In genomic region chr16:9772526-9772925, GRCh38 we compare ENCODE assay signal across 26 cellular contexts.
"Had no signal": no experiment of that assay in that cellular context is flagged by ENCODE, and none has a peak within 500 bp of the region (broad histone marks: within the 10 kb centered on the region; RNA-seq: fewer than 3 reads in every experiment).

No MANE protein-coding gene starts in this region.

- H3K27ac ChIP-seq: adrenal gland, body of pancreas, colonic mucosa, epithelial cell of prostate, esophagus squamous epithelium had no signal

- H3K27me3 ChIP-seq: adrenal gland, body of pancreas, colonic mucosa, esophagus squamous epithelium had no signal

- DNase-seq: activated CD4-positive, alpha-beta memory T cell treated with anti-CD3 and anti-CD28 coated beads for 36 hours; activated CD4-positive, alpha-beta T cell treated with anti-CD3 and anti-CD28 coated beads for 36 hours; activated CD4-positive, alpha-beta T cell treated with anti-CD3 and anti-CD28 coated beads, Interleukin-2, amount 10 ng/mL, durations not matched to agents 24 days and 14 days; activated CD4-positive, CD25-positive, alpha-beta regulatory T cell; activated CD4-positive, CD25-positive, alpha-beta regulatory T cell treated with anti-CD3 and anti-CD28 coated beads, Interleukin-2, amount 50 U/mL, for 72 hours; activated CD8-positive, alpha-beta memory T cell treated with anti-CD3 and anti-CD28 coated beads, Interleukin-2, amount 10 ng/mL, durations not matched to agents 7 days and 5 days; activated CD8-positive, alpha-beta memory T cell treated with anti-CD3 and anti-CD28 coated beads, Interleukin-2, amount 50 U/mL, for 4 hours; activated CD8-positive, alpha-beta T cell treated with anti-CD3 and anti-CD28 coated beads, Interleukin-2, amount 10 ng/mL, durations not matched to agents 7 days and 5 days; activated effector memory CD4-positive, alpha-beta T cell treated with anti-CD3 and anti-CD28 coated beads, Interleukin-2, amount 50 U/mL, for 16 hours; activated naive CD4-positive, alpha-beta T cell treated with anti-CD3 and anti-CD28 coated beads for 36 hours; activated naive CD8-positive, alpha-beta T cell treated with anti-CD3 and anti-CD28 coated beads for 36 hours; activated naive CD8-positive, alpha-beta T cell treated with anti-CD3 and anti-CD28 coated beads, Interleukin-2, amount 50 U/mL, for 24 hours; activated T-cell treated with anti-CD3 and anti-CD28 coated beads, Interleukin-2, amount 50 U/mL, for 1 hour; activated T-cell treated with anti-CD3 and anti-CD28 coated beads, Interleukin-2, amount 50 U/mL, for 48 hours; adrenal gland; amygdala; aorta; body of pancreas; caudate nucleus; colonic mucosa; effector CD8-positive, alpha-beta T cell; esophagus squamous epithelium; foreskin fibroblast; head of caudate nucleus; T-helper 2 cell had no signal

- H3K4me3 ChIP-seq: adrenal gland, body of pancreas, colonic mucosa, esophagus squamous epithelium had no signal

- H3K36me3 ChIP-seq: adrenal gland, colonic mucosa, esophagus squamous epithelium had no signal

- ATAC-seq: activated CD4-positive, alpha-beta T cell treated with anti-CD3 and anti-CD28 coated beads for 36 hours; activated CD8-positive, alpha-beta memory T cell treated with anti-CD3 and anti-CD28 coated beads, Interleukin-2, amount 10 ng/mL, durations not matched to agents 7 days and 5 days; activated CD8-positive, alpha-beta T cell treated with anti-CD3 and anti-CD28 coated beads, Interleukin-2, amount 10 ng/mL, durations not matched to agents 7 days and 5 days; activated naive CD8-positive, alpha-beta T cell treated with anti-CD3 and anti-CD28 coated beads, Interleukin-2, amount 50 U/mL, for 24 hours; body of pancreas had no signal

- H3K4me1 ChIP-seq: body of pancreas, colonic mucosa, esophagus squamous epithelium had no signal
